Comparison of ENCODE assay signal across 2 cellular contexts in the genomic region with DNA sequence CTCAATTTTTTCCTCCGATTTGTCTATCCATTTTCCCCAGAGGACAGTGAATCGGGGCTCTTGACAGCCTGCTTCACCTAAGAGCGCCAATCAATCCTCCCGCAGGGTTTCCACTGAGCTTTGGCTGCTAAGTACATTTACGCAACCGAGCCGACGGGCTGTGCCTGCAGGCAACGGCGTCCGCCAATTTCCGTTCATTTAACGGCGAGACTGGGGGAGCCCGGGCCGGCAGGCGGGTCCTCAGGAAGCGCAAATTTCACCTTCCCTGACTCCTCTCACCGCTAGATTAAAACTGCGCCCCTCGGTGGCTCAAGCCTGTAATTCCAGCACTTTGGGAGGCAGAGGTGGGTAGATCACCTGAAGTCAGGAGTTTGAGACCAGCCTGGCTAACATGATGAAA.
TF ChIP-seq lines count a peak whose summit lies in the region.

No MANE protein-coding gene starts in this region.

TF ChIP-seq in SK-N-SH, 30 proteins besides CTCF, POLR2A, EP300 and RAD21 (continued from another document):
- TF ChIP-seq, protein P1, sequence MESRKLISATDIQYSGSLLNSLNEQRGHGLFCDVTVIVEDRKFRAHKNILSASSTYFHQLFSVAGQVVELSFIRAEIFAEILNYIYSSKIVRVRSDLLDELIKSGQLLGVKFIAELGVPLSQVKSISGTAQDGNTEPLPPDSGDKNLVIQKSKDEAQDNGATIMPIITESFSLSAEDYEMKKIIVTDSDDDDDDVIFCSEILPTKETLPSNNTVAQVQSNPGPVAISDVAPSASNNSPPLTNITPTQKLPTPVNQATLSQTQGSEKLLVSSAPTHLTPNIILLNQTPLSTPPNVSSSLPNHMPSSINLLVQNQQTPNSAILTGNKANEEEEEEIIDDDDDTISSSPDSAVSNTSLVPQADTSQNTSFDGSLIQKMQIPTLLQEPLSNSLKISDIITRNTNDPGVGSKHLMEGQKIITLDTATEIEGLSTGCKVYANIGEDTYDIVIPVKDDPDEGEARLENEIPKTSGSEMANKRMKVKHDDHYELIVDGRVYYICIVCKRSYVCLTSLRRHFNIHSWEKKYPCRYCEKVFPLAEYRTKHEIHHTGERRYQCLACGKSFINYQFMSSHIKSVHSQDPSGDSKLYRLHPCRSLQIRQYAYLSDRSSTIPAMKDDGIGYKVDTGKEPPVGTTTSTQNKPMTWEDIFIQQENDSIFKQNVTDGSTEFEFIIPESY (IDR thresholded peaks at IDR 0.05; ENCODE audit: borderline replicate concordance, low read depth): no peak
- TF ChIP-seq RXRA (IDR thresholded peaks at IDR 0.05; ENCODE audit: borderline replicate concordance, low read depth): no peak
- no peak for TF ChIP-seq TCF12 (IDR thresholded peaks at IDR 0.05)
- no peak for TF ChIP-seq POLR2AphosphoS5 (IDR thresholded peaks at IDR 0.05; ENCODE audit: low read depth, low read length)
- TF ChIP-seq TAF1 (IDR thresholded peaks at IDR 0.05; ENCODE audit: borderline replicate concordance, low read depth, low read length): no peak
- no peak for TF ChIP-seq FOSL2 (IDR thresholded peaks at IDR 0.05; ENCODE audit: borderline replicate concordance, low read depth)
- TF ChIP-seq EZH2phosphoT487 (IDR thresholded peaks at IDR 0.05; ENCODE audit: borderline replicate concordance, low read depth): no peak
- no peak for TF ChIP-seq RCOR1 (IDR thresholded peaks at IDR 0.05; ENCODE audit: low read length)
- TF ChIP-seq SIN3A (IDR thresholded peaks at IDR 0.05; ENCODE audit: borderline replicate concordance, low read depth, low read length): no peak
- TF ChIP-seq TEAD4 (IDR thresholded peaks at IDR 0.05; ENCODE audit: borderline replicate concordance, insufficient read depth): no peak
- TF ChIP-seq CHD2 (IDR thresholded peaks at IDR 0.05; ENCODE audit: low read length, partially characterized antibody): no peak
- TF ChIP-seq, protein P2, sequence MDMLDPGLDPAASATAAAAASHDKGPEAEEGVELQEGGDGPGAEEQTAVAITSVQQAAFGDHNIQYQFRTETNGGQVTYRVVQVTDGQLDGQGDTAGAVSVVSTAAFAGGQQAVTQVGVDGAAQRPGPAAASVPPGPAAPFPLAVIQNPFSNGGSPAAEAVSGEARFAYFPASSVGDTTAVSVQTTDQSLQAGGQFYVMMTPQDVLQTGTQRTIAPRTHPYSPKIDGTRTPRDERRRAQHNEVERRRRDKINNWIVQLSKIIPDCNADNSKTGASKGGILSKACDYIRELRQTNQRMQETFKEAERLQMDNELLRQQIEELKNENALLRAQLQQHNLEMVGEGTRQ (IDR thresholded peaks at IDR 0.05; ENCODE audit: borderline replicate concordance, low read depth, low read length): no peak
- TF ChIP-seq, protein P3, sequence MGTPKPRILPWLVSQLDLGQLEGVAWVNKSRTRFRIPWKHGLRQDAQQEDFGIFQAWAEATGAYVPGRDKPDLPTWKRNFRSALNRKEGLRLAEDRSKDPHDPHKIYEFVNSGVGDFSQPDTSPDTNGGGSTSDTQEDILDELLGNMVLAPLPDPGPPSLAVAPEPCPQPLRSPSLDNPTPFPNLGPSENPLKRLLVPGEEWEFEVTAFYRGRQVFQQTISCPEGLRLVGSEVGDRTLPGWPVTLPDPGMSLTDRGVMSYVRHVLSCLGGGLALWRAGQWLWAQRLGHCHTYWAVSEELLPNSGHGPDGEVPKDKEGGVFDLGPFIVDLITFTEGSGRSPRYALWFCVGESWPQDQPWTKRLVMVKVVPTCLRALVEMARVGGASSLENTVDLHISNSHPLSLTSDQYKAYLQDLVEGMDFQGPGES (IDR thresholded peaks at IDR 0.05; ENCODE audit: low read depth, low read length): no peak
- TF ChIP-seq ELF1 (IDR thresholded peaks at IDR 0.05): no peak

TF ChIP-seq in SK-N-SH treated with all-trans-retinoic acid at 6 μM for 48 hours, 23 proteins besides CTCF, POLR2A, EP300 and RAD21 (continued from another document):
- TF ChIP-seq, protein P4, sequence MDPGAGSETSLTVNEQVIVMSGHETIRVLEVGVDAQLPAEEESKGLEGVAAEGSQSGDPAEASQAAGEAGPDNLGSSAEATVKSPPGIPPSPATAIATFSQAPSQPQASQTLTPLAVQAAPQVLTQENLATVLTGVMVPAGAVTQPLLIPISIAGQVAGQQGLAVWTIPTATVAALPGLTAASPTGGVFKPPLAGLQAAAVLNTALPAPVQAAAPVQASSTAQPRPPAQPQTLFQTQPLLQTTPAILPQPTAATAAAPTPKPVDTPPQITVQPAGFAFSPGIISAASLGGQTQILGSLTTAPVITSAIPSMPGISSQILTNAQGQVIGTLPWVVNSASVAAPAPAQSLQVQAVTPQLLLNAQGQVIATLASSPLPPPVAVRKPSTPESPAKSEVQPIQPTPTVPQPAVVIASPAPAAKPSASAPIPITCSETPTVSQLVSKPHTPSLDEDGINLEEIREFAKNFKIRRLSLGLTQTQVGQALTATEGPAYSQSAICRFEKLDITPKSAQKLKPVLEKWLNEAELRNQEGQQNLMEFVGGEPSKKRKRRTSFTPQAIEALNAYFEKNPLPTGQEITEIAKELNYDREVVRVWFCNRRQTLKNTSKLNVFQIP (CRISPR knock-in tag; IDR thresholded peaks at IDR 0.05; ENCODE audit: borderline replicate concordance, low read depth): no peak
- no peak for TF ChIP-seq ZC3H10 (CRISPR knock-in tag; IDR thresholded peaks at IDR 0.05)
- no peak for TF ChIP-seq ZFP30 (CRISPR knock-in tag; IDR thresholded peaks at IDR 0.05)
- no peak for TF ChIP-seq ARNTL (CRISPR knock-in tag; IDR thresholded peaks at IDR 0.05; ENCODE audit: borderline replicate concordance, low read depth)
- no peak for TF ChIP-seq TCF4 (CRISPR knock-in tag; IDR thresholded peaks at IDR 0.05; ENCODE audit: borderline replicate concordance)
- TF ChIP-seq ISL1 (CRISPR knock-in tag; IDR thresholded peaks at IDR 0.05): no peak
- no peak for TF ChIP-seq ZNF70 (CRISPR knock-in tag; IDR thresholded peaks at IDR 0.05)
- TF ChIP-seq, protein P5, sequence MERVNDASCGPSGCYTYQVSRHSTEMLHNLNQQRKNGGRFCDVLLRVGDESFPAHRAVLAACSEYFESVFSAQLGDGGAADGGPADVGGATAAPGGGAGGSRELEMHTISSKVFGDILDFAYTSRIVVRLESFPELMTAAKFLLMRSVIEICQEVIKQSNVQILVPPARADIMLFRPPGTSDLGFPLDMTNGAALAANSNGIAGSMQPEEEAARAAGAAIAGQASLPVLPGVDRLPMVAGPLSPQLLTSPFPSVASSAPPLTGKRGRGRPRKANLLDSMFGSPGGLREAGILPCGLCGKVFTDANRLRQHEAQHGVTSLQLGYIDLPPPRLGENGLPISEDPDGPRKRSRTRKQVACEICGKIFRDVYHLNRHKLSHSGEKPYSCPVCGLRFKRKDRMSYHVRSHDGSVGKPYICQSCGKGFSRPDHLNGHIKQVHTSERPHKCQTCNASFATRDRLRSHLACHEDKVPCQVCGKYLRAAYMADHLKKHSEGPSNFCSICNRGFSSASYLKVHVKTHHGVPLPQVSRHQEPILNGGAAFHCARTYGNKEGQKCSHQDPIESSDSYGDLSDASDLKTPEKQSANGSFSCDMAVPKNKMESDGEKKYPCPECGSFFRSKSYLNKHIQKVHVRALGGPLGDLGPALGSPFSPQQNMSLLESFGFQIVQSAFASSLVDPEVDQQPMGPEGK (CRISPR knock-in tag; IDR thresholded peaks at IDR 0.05; ENCODE audit: borderline replicate concordance): no peak
- TF ChIP-seq, protein P6, sequence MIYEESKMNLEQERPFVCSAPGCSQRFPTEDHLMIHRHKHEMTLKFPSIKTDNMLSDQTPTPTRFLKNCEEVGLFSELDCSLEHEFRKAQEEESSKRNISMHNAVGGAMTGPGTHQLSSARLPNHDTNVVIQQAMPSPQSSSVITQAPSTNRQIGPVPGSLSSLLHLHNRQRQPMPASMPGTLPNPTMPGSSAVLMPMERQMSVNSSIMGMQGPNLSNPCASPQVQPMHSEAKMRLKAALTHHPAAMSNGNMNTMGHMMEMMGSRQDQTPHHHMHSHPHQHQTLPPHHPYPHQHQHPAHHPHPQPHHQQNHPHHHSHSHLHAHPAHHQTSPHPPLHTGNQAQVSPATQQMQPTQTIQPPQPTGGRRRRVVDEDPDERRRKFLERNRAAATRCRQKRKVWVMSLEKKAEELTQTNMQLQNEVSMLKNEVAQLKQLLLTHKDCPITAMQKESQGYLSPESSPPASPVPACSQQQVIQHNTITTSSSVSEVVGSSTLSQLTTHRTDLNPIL (CRISPR knock-in tag; IDR thresholded peaks at IDR 0.05; ENCODE audit: low read depth): no peak
- no peak for TF ChIP-seq BACH2 (CRISPR knock-in tag; IDR thresholded peaks at IDR 0.05; ENCODE audit: borderline replicate concordance)
- TF ChIP-seq, protein P7, sequence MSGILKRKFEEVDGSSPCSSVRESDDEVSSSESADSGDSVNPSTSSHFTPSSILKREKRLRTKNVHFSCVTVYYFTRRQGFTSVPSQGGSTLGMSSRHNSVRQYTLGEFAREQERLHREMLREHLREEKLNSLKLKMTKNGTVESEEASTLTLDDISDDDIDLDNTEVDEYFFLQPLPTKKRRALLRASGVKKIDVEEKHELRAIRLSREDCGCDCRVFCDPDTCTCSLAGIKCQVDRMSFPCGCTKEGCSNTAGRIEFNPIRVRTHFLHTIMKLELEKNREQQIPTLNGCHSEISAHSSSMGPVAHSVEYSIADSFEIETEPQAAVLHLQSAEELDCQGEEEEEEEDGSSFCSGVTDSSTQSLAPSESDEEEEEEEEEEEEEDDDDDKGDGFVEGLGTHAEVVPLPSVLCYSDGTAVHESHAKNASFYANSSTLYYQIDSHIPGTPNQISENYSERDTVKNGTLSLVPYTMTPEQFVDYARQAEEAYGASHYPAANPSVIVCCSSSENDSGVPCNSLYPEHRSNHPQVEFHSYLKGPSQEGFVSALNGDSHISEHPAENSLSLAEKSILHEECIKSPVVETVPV (CRISPR knock-in tag; IDR thresholded peaks at IDR 0.05): no peak
- no peak for TF ChIP-seq GLIS3 (CRISPR knock-in tag; IDR thresholded peaks at IDR 0.05)
- TF ChIP-seq ZNF565 (CRISPR knock-in tag; conservative IDR thresholded peaks at IDR 0.05; ENCODE audit: low read depth): no peak
